Comparison of ENCODE assay signal across 24 cellular contexts in genomic region chr12:59142175-59142574, GRCh38.
"Had no signal": no experiment of that assay in that cellular context is flagged by ENCODE, and none has a peak within 500 bp of the region (broad histone marks: within the 10 kb centered on the region; RNA-seq: fewer than 3 reads in every experiment).

No MANE protein-coding gene starts in this region.

- DNase-seq: activated B cell treated with CpG ODN at 0.5 μM for 24 hours; activated CD4-positive, alpha-beta T cell treated with anti-CD3 and anti-CD28 coated beads for 1 hour; activated CD4-positive, alpha-beta T cell treated with anti-CD3 and anti-CD28 coated beads, Interleukin-2, amount 10 ng/mL, durations not matched to agents 24 days and 14 days; activated CD4-positive, alpha-beta T cell treated with anti-CD3 and anti-CD28 coated beads, Interleukin-2, amount 50 U/mL, for 48 hours; activated effector memory CD4-positive, alpha-beta T cell treated with anti-CD3 and anti-CD28 coated beads, Interleukin-2, amount 50 U/mL, for 16 hours; activated naive CD4-positive, alpha-beta T cell treated with Interleukin-2 at 50 U/mL for 16 hours; activated naive CD8-positive, alpha-beta T cell treated with anti-CD3 and anti-CD28 coated beads, Interleukin-2, amount 50 U/mL, for 24 hours; activated T-cell treated with anti-CD3 and anti-CD28 coated beads, Interleukin-2, amount 50 U/mL, for 4 hours; caudate nucleus; NCI-H146; NCI-H1930; NCI-H2171; NCI-H2227 treated with DMSO at 0.1 percent for 48 hours; NCI-H524 treated with DMSO at 0.1 percent for 48 hours; NCI-H748 treated with DMSO at 0.1 percent for 48 hours; NK-92 treated with Interleukin-12 subunit alpha and Interleukin-12 subunit beta, amount 100 ng/mL, for 24 hours; OCI-M1; RPMI8226; T-cell; T-helper 2 cell; T1000 had no signal

- ATAC-seq: activated naive CD4-positive, alpha-beta T cell treated with anti-CD3 and anti-CD28 coated beads, Interleukin-2, amount 50 U/mL, for 72 hours; activated naive CD8-positive, alpha-beta T cell treated with anti-CD3 and anti-CD28 coated beads, Interleukin-2, amount 50 U/mL, for 24 hours; activated T-cell treated with anti-CD3 and anti-CD28 coated beads, Interleukin-2, amount 50 U/mL, for 4 hours; Panc1; Right ventricle myocardium inferior; T-cell had no signal

- H3K36me3 Mint-ChIP-seq: activated naive CD4-positive, alpha-beta T cell treated with anti-CD3 and anti-CD28 coated beads, Interleukin-2, amount 50 U/mL, for 72 hours; T-cell had no signal

- H3K9me3 Mint-ChIP-seq: activated B cell treated with CpG ODN at 0.5 μM for 24 hours; activated CD4-positive, alpha-beta T cell treated with anti-CD3 and anti-CD28 coated beads, Interleukin-2, amount 10 ng/mL, durations not matched to agents 24 days and 14 days; activated naive CD4-positive, alpha-beta T cell treated with anti-CD3 and anti-CD28 coated beads, Interleukin-2, amount 50 U/mL, for 72 hours; activated naive CD8-positive, alpha-beta T cell treated with anti-CD3 and anti-CD28 coated beads, Interleukin-2, amount 50 U/mL, for 24 hours; activated T-cell treated with anti-CD3 and anti-CD28 coated beads, Interleukin-2, amount 50 U/mL, for 4 hours; T-cell had no signal

- H3K27ac Mint-ChIP-seq: activated B cell treated with CpG ODN at 0.5 μM for 24 hours; activated CD4-positive, alpha-beta T cell treated with anti-CD3 and anti-CD28 coated beads, Interleukin-2, amount 10 ng/mL, durations not matched to agents 24 days and 14 days; activated naive CD4-positive, alpha-beta T cell treated with anti-CD3 and anti-CD28 coated beads, Interleukin-2, amount 50 U/mL, for 72 hours; activated naive CD8-positive, alpha-beta T cell treated with anti-CD3 and anti-CD28 coated beads, Interleukin-2, amount 50 U/mL, for 24 hours; T-cell had no signal

- H3K4me3 Mint-ChIP-seq: activated B cell treated with CpG ODN at 0.5 μM for 24 hours; activated CD4-positive, alpha-beta T cell treated with anti-CD3 and anti-CD28 coated beads, Interleukin-2, amount 10 ng/mL, durations not matched to agents 24 days and 14 days; activated naive CD8-positive, alpha-beta T cell treated with anti-CD3 and anti-CD28 coated beads, Interleukin-2, amount 50 U/mL, for 24 hours; activated T-cell treated with anti-CD3 and anti-CD28 coated beads, Interleukin-2, amount 50 U/mL, for 4 hours; T-cell had no signal

- H3K4me1 Mint-ChIP-seq: activated B cell treated with CpG ODN at 0.5 μM for 24 hours; activated CD4-positive, alpha-beta T cell treated with anti-CD3 and anti-CD28 coated beads, Interleukin-2, amount 10 ng/mL, durations not matched to agents 24 days and 14 days; activated naive CD8-positive, alpha-beta T cell treated with anti-CD3 and anti-CD28 coated beads, Interleukin-2, amount 50 U/mL, for 24 hours; T-cell had no signal

- H3K27me3 Mint-ChIP-seq: activated CD4-positive, alpha-beta T cell treated with anti-CD3 and anti-CD28 coated beads, Interleukin-2, amount 10 ng/mL, durations not matched to agents 24 days and 14 days; activated naive CD8-positive, alpha-beta T cell treated with anti-CD3 and anti-CD28 coated beads, Interleukin-2, amount 50 U/mL, for 24 hours had no signal
